In genomic region chr9:22037954-22038690, GRCh38 we compare ENCODE assay signal across 8 cellular contexts. TPM values are rescaled to one million over a fixed set of nuclear protein-coding genes. Genes with fewer than 3 reads are reported as not detected.
A peak's percentile ranks its signal among the peaks of the same experiment; 100 is the strongest.
DNase-seq lines count a peak whose midpoint lies in the region; ATAC-seq and TF ChIP-seq lines count a peak whose summit lies in the region.

No MANE protein-coding gene starts in this region.

- no peak overlapping the region for H3K9ac ChIP-seq in liver (ENCODE audit: low read depth in 1 of 2, low read length in 2 of 2)

- no peak for ATAC-seq in GM21723 (IDR thresholded peaks at IDR 0.05; ENCODE audit: unreplicated experiment)

- peak; percentile 77 to 83 for TF ChIP-seq RAD21 in liver (IDR thresholded peaks at IDR 0.05)

- intact Hi-C loops in posterior vena cava (cut with DNase I) = no loop called here

- peak; percentile 43 for TF ChIP-seq CTCF in liver (IDR thresholded peaks at IDR 0.05; ENCODE audit: low read depth, low read length, missing input control)

- 19% methylated on average over 2 of the region's 2 CpGs for WGBS in liver

- H3K36me3 ChIP-seq in liver (ENCODE audit: control insufficient read depth in 4 of 4, insufficient read depth in 3 of 4, low read depth in 1 of 4, low read length in 3 of 4) = no peaks in the 10 kb centered on the region

- H3K9me3 ChIP-seq in liver (ENCODE audit: control insufficient read depth in 4 of 4, low read length in 3 of 4) = no peaks in the 10 kb centered on the region

- no peaks in the 10 kb centered on the region for H3K27me3 ChIP-seq in liver (ENCODE audit: control insufficient read depth in 4 of 4, insufficient read depth in 4 of 4, low read length in 3 of 4)

- peaks cover 0 to 3% (median 0%) of the 10 kb centered on the region in 4 donors for H3K4me1 ChIP-seq in liver (ENCODE audit: control insufficient read depth in 4 of 4, insufficient read depth in 4 of 4, low read length in 3 of 4)

- DNase-seq in G401 (ENCODE audit: low spot score) (peak; percentile 12), HT-29 (ENCODE audit: low spot score) (peak; percentile 66), amniotic stem cell (lab: John Stamatoyannopoulos, UW) (peak; percentile 18), posterior vena cava (ENCODE audit: low spot score) (no peak), SHP77 treated with DMSO at 0.1 percent for 48 hours (lab: John Stamatoyannopoulos, UW) (no peak), cortex of kidney (lab: John Stamatoyannopoulos, UW) (no peak)

- H3K4me3 ChIP-seq in liver (ENCODE audit: low read depth in 1 of 3, low read length in 3 of 3) = no peak overlapping the region

- no peak overlapping the region for H3K27ac ChIP-seq in liver (ENCODE audit: low read depth in 1 of 2, low read length in 2 of 2)

- in situ Hi-C loops in G401 (cut with HindIII; ENCODE audit: low sequenced_read_pairs) = loop anchor here (5.0 kb wide), 1 partner anchor 79 kb away; no protein-coding TSS in a partner anchor

TF ChIP-seq in liver, 16 proteins besides CTCF, POLR2A, EP300 and RAD21:
- TF ChIP-seq FOXA2 (IDR thresholded peaks at IDR 0.05) (no peak), JUND (IDR thresholded peaks at IDR 0.05) (no peak), RXRA (IDR thresholded peaks at IDR 0.05) (no peak), TAF1 (conservative IDR thresholded peaks at IDR 0.05) (no peak), NR2F2 (IDR thresholded peaks at IDR 0.05) (no peak), ZBTB33 (IDR thresholded peaks at IDR 0.05) (no peak), GABPA (IDR thresholded peaks at IDR 0.05 in 1 of 2, conservative IDR thresholded peaks at IDR 0.05 in 1 of 2) (no peak), HNF4A (conservative IDR thresholded peaks at IDR 0.05) (no peak), EGR1 (IDR thresholded peaks at IDR 0.05; ENCODE audit: low read depth in 2 of 2) (no peak), HNF4G (IDR thresholded peaks at IDR 0.05) (no peak), YY1 (IDR thresholded peaks at IDR 0.05) (no peak)
- TF ChIP-seq, protein P1, sequence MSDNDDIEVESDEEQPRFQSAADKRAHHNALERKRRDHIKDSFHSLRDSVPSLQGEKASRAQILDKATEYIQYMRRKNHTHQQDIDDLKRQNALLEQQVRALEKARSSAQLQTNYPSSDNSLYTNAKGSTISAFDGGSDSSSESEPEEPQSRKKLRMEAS (IDR thresholded peaks at IDR 0.05) = no peak
- TF ChIP-seq, protein P2, sequence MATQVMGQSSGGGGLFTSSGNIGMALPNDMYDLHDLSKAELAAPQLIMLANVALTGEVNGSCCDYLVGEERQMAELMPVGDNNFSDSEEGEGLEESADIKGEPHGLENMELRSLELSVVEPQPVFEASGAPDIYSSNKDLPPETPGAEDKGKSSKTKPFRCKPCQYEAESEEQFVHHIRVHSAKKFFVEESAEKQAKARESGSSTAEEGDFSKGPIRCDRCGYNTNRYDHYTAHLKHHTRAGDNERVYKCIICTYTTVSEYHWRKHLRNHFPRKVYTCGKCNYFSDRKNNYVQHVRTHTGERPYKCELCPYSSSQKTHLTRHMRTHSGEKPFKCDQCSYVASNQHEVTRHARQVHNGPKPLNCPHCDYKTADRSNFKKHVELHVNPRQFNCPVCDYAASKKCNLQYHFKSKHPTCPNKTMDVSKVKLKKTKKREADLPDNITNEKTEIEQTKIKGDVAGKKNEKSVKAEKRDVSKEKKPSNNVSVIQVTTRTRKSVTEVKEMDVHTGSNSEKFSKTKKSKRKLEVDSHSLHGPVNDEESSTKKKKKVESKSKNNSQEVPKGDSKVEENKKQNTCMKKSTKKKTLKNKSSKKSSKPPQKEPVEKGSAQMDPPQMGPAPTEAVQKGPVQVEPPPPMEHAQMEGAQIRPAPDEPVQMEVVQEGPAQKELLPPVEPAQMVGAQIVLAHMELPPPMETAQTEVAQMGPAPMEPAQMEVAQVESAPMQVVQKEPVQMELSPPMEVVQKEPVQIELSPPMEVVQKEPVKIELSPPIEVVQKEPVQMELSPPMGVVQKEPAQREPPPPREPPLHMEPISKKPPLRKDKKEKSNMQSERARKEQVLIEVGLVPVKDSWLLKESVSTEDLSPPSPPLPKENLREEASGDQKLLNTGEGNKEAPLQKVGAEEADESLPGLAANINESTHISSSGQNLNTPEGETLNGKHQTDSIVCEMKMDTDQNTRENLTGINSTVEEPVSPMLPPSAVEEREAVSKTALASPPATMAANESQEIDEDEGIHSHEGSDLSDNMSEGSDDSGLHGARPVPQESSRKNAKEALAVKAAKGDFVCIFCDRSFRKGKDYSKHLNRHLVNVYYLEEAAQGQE (IDR thresholded peaks at IDR 0.05) = no peak

RNA-seq across cellular contexts. Expression of gene CDKN2B, which starts 29.0 kb away (rescaled TPM):
- 0.61 and 2.6 TPM in 2 replicates for total RNA-seq in G401 (2014; rRNA removed; shearing (Covaris generic))
- total RNA-seq in HT-29 (2014; rRNA removed; shearing (Covaris generic)) = 13.0 and 24.8 TPM in 2 replicates
- total RNA-seq in liver = 1 to 10 TPM in 1 of 2 donors, under 1 TPM in 1; 0.33 to 1.3 TPM
- under 1 TPM; 0.32 to 0.75 TPM for polyA plus RNA-seq in liver
- total RNA-seq in posterior vena cava = 1 to 10 TPM; 7.1 to 8.2 TPM

RNA-seq across cellular contexts. Expression of gene CDKN2B-AS1, which starts 43.5 kb away (rescaled TPM):
- not detected in 2 replicates for total RNA-seq in G401 (2014; rRNA removed; shearing (Covaris generic))
- 6.7 and 6.9 TPM in 2 replicates for total RNA-seq in HT-29 (2014; rRNA removed; shearing (Covaris generic))
- total RNA-seq in liver (under 1 TPM in 1 of 2 donors, not detected in 1; 0.42 TPM), posterior vena cava (under 1 TPM; 0.65 to 1.00 TPM)
- polyA plus RNA-seq in liver = under 1 TPM in 1 of 2 donors, not detected in 1; 0.08 TPM

RNA-seq across cellular contexts. Expression of gene CDKN2A, which starts 43.9 kb away (rescaled TPM):
- 8.4 and 14.6 TPM in 2 replicates for total RNA-seq in G401 (2014; rRNA removed; shearing (Covaris generic))
- 871 and 958 TPM in 2 replicates for total RNA-seq in HT-29 (2014; rRNA removed; shearing (Covaris generic))
- total RNA-seq in liver (under 1 TPM; 0.23 to 0.33 TPM), posterior vena cava (1 to 10 TPM in 1 of 2 donors, under 1 TPM in 1; 0.81 to 1.4 TPM)
- polyA plus RNA-seq in liver = under 1 TPM; 0.52 to 0.76 TPM

Comparison
In these comparisons a context has a peak if more than half of its experiments do, and no peak if none do; other contexts are left out.
1. DNase-seq: peak in G401 (single experiment), HT-29 (single experiment) and amniotic stem cell (single experiment); none in posterior vena cava (single experiment), SHP77 treated with DMSO at 0.1 percent for 48 hours (single experiment) and cortex of kidney (single experiment).
2. RNA of gene CDKN2A, which starts 43.9 kb away (total RNA-seq): 871 to 958 TPM in HT-29; 8.4 to 14.6 TPM in G401, 0.81 to 1.4 TPM in posterior vena cava and 0.23 to 0.33 TPM in liver; every median in the first group is over 10 times any median in the second.